Comparison of ENCODE assay signal across 14 cellular contexts in the genomic region with DNA sequence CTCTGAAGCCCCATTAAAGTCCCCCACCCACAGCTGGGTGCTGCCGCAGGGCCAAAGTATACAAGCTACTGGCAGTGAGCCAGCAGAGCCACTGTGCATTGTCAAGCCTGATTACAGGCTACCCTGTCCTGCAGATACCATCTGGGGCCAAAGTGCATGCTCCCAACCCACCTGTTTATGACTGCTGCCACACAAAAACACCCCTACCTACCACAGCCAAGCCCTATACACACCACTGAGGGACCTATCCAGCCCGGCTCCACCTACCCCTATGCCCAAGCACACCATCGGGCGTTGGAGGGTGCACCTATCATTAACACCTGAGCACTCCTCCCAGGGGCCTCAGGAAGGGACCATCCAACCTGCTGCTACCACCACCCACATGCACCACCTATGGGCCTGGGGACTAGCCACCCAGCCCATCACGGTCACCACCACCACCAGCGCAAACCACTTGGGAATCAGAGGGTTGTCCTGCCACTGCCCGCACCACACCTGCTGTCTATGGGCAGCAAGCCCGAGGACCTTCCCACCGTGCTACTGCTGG.
DNase-seq lines count a peak whose midpoint lies in the region; ATAC-seq, FAIRE-seq and TF ChIP-seq lines count a peak whose summit lies in the region.
"Had no signal": no experiment of that assay in that cellular context is flagged by ENCODE, and none has a peak within 500 bp of the region (broad histone marks: within the 10 kb centered on the region; RNA-seq: fewer than 3 reads in every experiment).

No MANE protein-coding gene starts in this region.

- no peak overlapping the region for H3K23ac ChIP-seq in neuronal stem cell (ENCODE audit: low read depth, low read length, poor library complexity)

- H4K8ac ChIP-seq in neuronal stem cell (ENCODE audit: low read depth, low read length): no peak overlapping the region

- CTCF ChIA-PET in Caco-2 (lab: Charles Lee) (no interaction called here), GM12878 (lab: Yijun Ruan, JAX) (no interaction called here)

- POLR2A ChIA-PET in Caco-2 (lab: Charles Lee) (no interaction called here), GM12878 (lab: Charles Lee) (no interaction called here)

- H3K4me1 ChIP-seq in Caco-2: no peaks in the 10 kb centered on the region
- H3K4me1 ChIP-seq in GM12878 (ENCODE audit: control insufficient read depth, insufficient read depth, low read length): no peaks in the 10 kb centered on the region
- no peaks in the 10 kb centered on the region for H3K4me1 ChIP-seq in neuronal stem cell (ENCODE audit: control insufficient read depth in 2 of 2, insufficient read depth in 1 of 2, low read depth in 1 of 2, low read length in 2 of 2)

- FAIRE-seq in GM12878 (lab: Jason Lieb, UNC): no peak
- FAIRE-seq: islet of Langerhans had no signal

- no peak overlapping the region for H2AK5ac ChIP-seq in neuronal stem cell (ENCODE audit: low read depth, low read length)

- DNase-seq in Caco-2: no peak
- DNase-seq in HuH-7 (ENCODE audit: low spot score): peak; percentile 8
- DNase-seq in GM12878 (ENCODE audit: low read depth, low spot score): no peak
- no peak for DNase-seq in neuronal stem cell (ENCODE audit: low spot score)
- DNase-seq in NCI-H146 treated with DMSO at 0.1 percent for 48 hours (lab: John Stamatoyannopoulos, UW; ENCODE audit: unreplicated experiment): no peak
- DNase-seq: activated naive CD4-positive, alpha-beta T cell treated with anti-CD3 and anti-CD28 coated beads, Interleukin-2, amount 10 ng/mL, durations not matched to agents 7 days and 5 days; EL; GM23248; NCI-H2227 treated with DMSO at 0.1 percent for 48 hours had no signal

- peak overlapping the region; percentile 26 for H2BK5ac ChIP-seq in neuronal stem cell (ENCODE audit: low read length)

- H2AFZ ChIP-seq in GM12878 (ENCODE audit: control insufficient read depth, low read depth, low read length): no peak overlapping the region
- H2AFZ ChIP-seq in neuronal stem cell (ENCODE audit: low read length): no peak overlapping the region
- H2AFZ ChIP-seq: GM23248 had no signal

- no peaks in the 10 kb centered on the region for H3K4me1 Mint-ChIP-seq in Caco-2 (ENCODE audit: low read depth, unreplicated experiment)
- H3K4me1 Mint-ChIP-seq: activated naive CD4-positive, alpha-beta T cell treated with anti-CD3 and anti-CD28 coated beads, Interleukin-2, amount 10 ng/mL, durations not matched to agents 7 days and 5 days; B cell had no signal

- no peak for TF ChIP-seq RAD21 in GM12878 (IDR thresholded peaks at IDR 0.05; ENCODE audit: insufficient read depth, low read depth, low read length)

- no peak overlapping the region for H4K91ac ChIP-seq in neuronal stem cell (ENCODE audit: low read depth, low read length, poor library complexity)

- H3K4ac ChIP-seq in neuronal stem cell (ENCODE audit: low read length): no peak overlapping the region

- H3K9ac ChIP-seq in GM12878 (ENCODE audit: control insufficient read depth, insufficient read depth, low read length) (no peak overlapping the region), neuronal stem cell (ENCODE audit: low read depth, low read length, poor library complexity) (no peak overlapping the region)
- H3K9ac ChIP-seq: GM23248 had no signal

- no peaks in the 10 kb centered on the region for H3K27me3 ChIP-seq in Caco-2 (replicated peaks; ENCODE audit: control insufficient read depth, insufficient read depth, low read length)
- no peaks in the 10 kb centered on the region for H3K27me3 ChIP-seq in GM12878 (replicated peaks in 1 of 2; ENCODE audit: control insufficient read depth in 2 of 2, insufficient read depth in 2 of 2, low read length in 1 of 2)
- H3K27me3 ChIP-seq in neuronal stem cell (ENCODE audit: control insufficient read depth in 3 of 3, insufficient read depth in 3 of 3, low read depth in 1 of 3, low read length in 3 of 3): no peaks in the 10 kb centered on the region

- H3K9me3 ChIP-seq in Caco-2: peaks cover 7% of the 10 kb centered on the region; the same call in 1 of the 2 replicates
- no peaks in the 10 kb centered on the region; the same call in 1 of the 3 replicates for H3K9me3 ChIP-seq in GM12878 (replicated peaks; ENCODE audit: control insufficient read depth, insufficient read depth, low read length)
- H3K9me3 ChIP-seq in neuronal stem cell (replicated peaks in 1 of 2; ENCODE audit: control insufficient read depth in 2 of 2, insufficient read depth in 1 of 2, low read depth in 1 of 2, low read length in 2 of 2): peaks cover 16 to 37% of the 10 kb centered on the region in 2 donors

- H3K36me3 ChIP-seq in Caco-2 (ENCODE audit: control insufficient read depth, insufficient read depth, low read length): peaks cover 7% of the 10 kb centered on the region
- peaks cover 7 to 31% of the 10 kb centered on the region in 2 experiments for H3K36me3 ChIP-seq in GM12878 (ENCODE audit: control insufficient read depth in 2 of 2, insufficient read depth in 2 of 2, low read length in 1 of 2)
- peaks cover 25 to 57% of the 10 kb centered on the region in 2 donors for H3K36me3 ChIP-seq in neuronal stem cell (replicated peaks in 1 of 2; ENCODE audit: control insufficient read depth in 2 of 2, insufficient read depth in 2 of 2, low read length in 2 of 2)

- RAD21 ChIA-PET in GM12878 (lab: Charles Lee; ENCODE audit: unreplicated experiment): no interaction called here

- H3K36me3 Mint-ChIP-seq in Caco-2 (ENCODE audit: insufficient read depth, unreplicated experiment): peaks cover 100% of the 10 kb centered on the region

- TF ChIP-seq CTCF in Caco-2 (IDR thresholded peaks at IDR 0.05; ENCODE audit: insufficient read depth in 1 of 2, low read depth in 1 of 2, low read length in 1 of 2, severe bottlenecking in 1 of 2, unreplicated experiment in 1 of 2) (no peak), GM12878 (IDR thresholded peaks at IDR 0.05 in 2 of 3, conservative IDR thresholded peaks at IDR 0.05 in 1 of 3; ENCODE audit: control insufficient read depth in 2 of 3, extremely low read depth in 1 of 3, insufficient read depth in 1 of 3, low read depth in 3 of 3, low read length in 3 of 3) (no peak)

- H2BK120ac ChIP-seq in neuronal stem cell (ENCODE audit: low read depth, low read length): no peak overlapping the region

- in situ Hi-C loops in GM12878 (cut with MboI): no loop called here

- H3K18ac ChIP-seq in neuronal stem cell (ENCODE audit: low read length): no peak overlapping the region

- H3K27ac Mint-ChIP-seq in Caco-2 (ENCODE audit: unreplicated experiment): peak overlapping the region; percentile 8
- H3K27ac Mint-ChIP-seq: activated naive CD4-positive, alpha-beta T cell treated with anti-CD3 and anti-CD28 coated beads, Interleukin-2, amount 10 ng/mL, durations not matched to agents 7 days and 5 days; B cell had no signal

- no peak overlapping the region for H2BK15ac ChIP-seq in neuronal stem cell (ENCODE audit: low read length)

- H4K20me1 ChIP-seq in GM12878 (ENCODE audit: control insufficient read depth, insufficient read depth): no peaks in the 10 kb centered on the region

- H3K79me2 ChIP-seq in GM12878 (ENCODE audit: control insufficient read depth, insufficient read depth, low read length): no peaks in the 10 kb centered on the region

- peaks cover 6% of the 10 kb centered on the region for H3K9me3 Mint-ChIP-seq in Caco-2 (ENCODE audit: unreplicated experiment)

- intact Hi-C loops in Caco-2 (cut with micrococcal nuclease; ENCODE audit: unreplicated experiment): no loop called here
- intact Hi-C loops in GM12878 (cut with micrococcal nuclease; ENCODE audit: unreplicated experiment): no loop called here

- H3K14ac ChIP-seq in neuronal stem cell (ENCODE audit: low read length): peak overlapping the region; percentile 26

- H3K4me3 Mint-ChIP-seq in Caco-2 (ENCODE audit: unreplicated experiment): no peak overlapping the region
- H3K4me3 Mint-ChIP-seq: activated naive CD4-positive, alpha-beta T cell treated with anti-CD3 and anti-CD28 coated beads, Interleukin-2, amount 10 ng/mL, durations not matched to agents 7 days and 5 days; B cell had no signal

- no peak for TF ChIP-seq EP300 in GM12878 (IDR thresholded peaks at IDR 0.05; ENCODE audit: borderline replicate concordance in 1 of 2, control insufficient read depth in 1 of 2, low read depth in 2 of 2, low read length in 2 of 2)

- TF ChIP-seq POLR2A in GM12878 (IDR thresholded peaks at IDR 0.05; ENCODE audit: low read depth, low read length): no peak; the same call in 1 of the 2 replicates

- H3K27ac ChIP-seq in GM12878 (ENCODE audit: control insufficient read depth, insufficient read depth) (no peak overlapping the region), neuronal stem cell (replicated peaks; ENCODE audit: low read length) (no peak overlapping the region)
- H3K27ac ChIP-seq: GM23248 had no signal

- no peak overlapping the region for H2BK12ac ChIP-seq in neuronal stem cell (ENCODE audit: low read length)

- H3K4me2 ChIP-seq in GM12878 (ENCODE audit: control insufficient read depth, insufficient read depth) (no peak overlapping the region), neuronal stem cell (ENCODE audit: insufficient read depth, low read length, poor library complexity, severe bottlenecking) (no peak overlapping the region)

- 100% methylated on average over 9 of the region's 9 CpGs for WGBS in GM12878 (ENCODE audit: insufficient coverage, insufficient replicate concordance, low lambda C conversion rate, missing lambda C conversion rate)
- WGBS in neuronal stem cell (ENCODE audit: extremely low coverage in 2 of 2, insufficient read length in 2 of 2, insufficient replicate concordance in 1 of 2), 2 donors: no CpG with 5 or more reads among the region's 9 CpGs

- BruUV-seq in Caco-2 (replicated peaks; lab: Mats Ljungman, UMichigan): no TSS peak
- BruUV-seq in GM12878 (replicated peaks; lab: Mats Ljungman, UMichigan): no TSS peak

- ATAC-seq in GM12878: no peak
- ATAC-seq in HG03457 (IDR thresholded peaks at IDR 0.05; ENCODE audit: unreplicated experiment): no peak
- no peak for ATAC-seq in GM21825 (IDR thresholded peaks at IDR 0.05; ENCODE audit: unreplicated experiment)
- no peak for ATAC-seq in HG03432 (IDR thresholded peaks at IDR 0.05; ENCODE audit: unreplicated experiment)

- H3K4me3 ChIP-seq in Caco-2 (ENCODE audit: low read depth, low read length) (no peak overlapping the region), GM12878 (no peak overlapping the region), neuronal stem cell (ENCODE audit: low read length in 2 of 2) (no peak overlapping the region)
- H3K4me3 ChIP-seq: GM23248 had no signal

- SMC1A ChIA-PET in GM12878 (lab: Charles Lee; ENCODE audit: uncharacterized antibody, unreplicated experiment): no interaction called here

- H3K27me3 Mint-ChIP-seq in Caco-2 (ENCODE audit: insufficient read depth, unreplicated experiment): no peaks in the 10 kb centered on the region
- H3K27me3 Mint-ChIP-seq: activated naive CD4-positive, alpha-beta T cell treated with anti-CD3 and anti-CD28 coated beads, Interleukin-2, amount 10 ng/mL, durations not matched to agents 7 days and 5 days; B cell had no signal

- H3K79me1 ChIP-seq in neuronal stem cell (ENCODE audit: low read depth, low read length): peaks cover 1% of the 10 kb centered on the region

TF ChIP-seq in GM12878, 131 proteins besides CTCF, POLR2A, EP300 and RAD21:
- TF ChIP-seq DPF2 (IDR thresholded peaks at IDR 0.05) (no peak), POLR2AphosphoS5 (IDR thresholded peaks at IDR 0.05; ENCODE audit: low read length) (0 out of 2 replicates have a peak, but pooled peaks have one; percentile 41)
